In genomic region chr3:125519678-125520562, GRCh38 we compare ENCODE assay signal across 8 cellular contexts. TPM values are rescaled to one million over a fixed set of nuclear protein-coding genes. Genes with fewer than 3 reads are reported as not detected.
A peak's percentile ranks its signal among the peaks of the same experiment; 100 is the strongest.
DNase-seq lines count a peak whose midpoint lies in the region; ATAC-seq and TF ChIP-seq lines count a peak whose summit lies in the region.

SNX4 (minus strand) TSS chr3:125520202; CDS start chr3:125520172, 30 bp downstream.

- H3K27me3 ChIP-seq in GM06990 (replicated peaks; ENCODE audit: control insufficient read depth, insufficient read depth, low read length) (no peaks in the 10 kb centered on the region), SK-N-SH (ENCODE audit: insufficient read depth) (no peaks in the 10 kb centered on the region)

- TF ChIP-seq CTCF in GM06990 (IDR thresholded peaks at IDR 0.05; ENCODE audit: insufficient read depth, low read length, poor library complexity, severe bottlenecking): peak; percentile 14
- TF ChIP-seq CTCF in SK-N-SH (IDR thresholded peaks at IDR 0.05): no peak

- peak within 1 kb of the TSS; percentile 92 for H3K4me2 ChIP-seq in SK-N-SH

- peak within 1 kb of the TSS; percentile 59 to 75 for H3K27ac ChIP-seq in SK-N-SH (ENCODE audit: low read depth in 2 of 2, low read length in 1 of 2)

- peak within 1 kb of the TSS; percentile 90 for H3K4me3 ChIP-seq in GM06990 (replicated peaks; ENCODE audit: low read depth, low read length)
- H3K4me3 ChIP-seq in SK-N-SH (ENCODE audit: low read depth in 2 of 2, low read length in 1 of 2): peak within 1 kb of the TSS; percentile 64 to 70

- H3K9ac ChIP-seq in SK-N-SH: peak within 1 kb of the TSS; percentile 93

- WGBS in SK-N-SH (ENCODE audit: low lambda C conversion rate): 2% methylated on average over 34 of the region's 65 CpGs

- peak; percentile 87 for ATAC-seq in HG02588 (IDR thresholded peaks at IDR 0.05; ENCODE audit: unreplicated experiment)

- H2AFZ ChIP-seq in SK-N-SH (ENCODE audit: low read depth): peak within 1 kb of the TSS; percentile 95

- TF ChIP-seq EP300 in SK-N-SH (IDR thresholded peaks at IDR 0.05; ENCODE audit: borderline replicate concordance in 1 of 2, low read depth in 1 of 2, low read length in 1 of 2): no peak

- no peak for TF ChIP-seq RAD21 in SK-N-SH (IDR thresholded peaks at IDR 0.05; ENCODE audit: low read length)

- H3K79me2 ChIP-seq in SK-N-SH (ENCODE audit: insufficient read depth): peaks cover 54% of the 10 kb centered on the region

- no peaks in the 10 kb centered on the region for H3K9me3 ChIP-seq in SK-N-SH

- CTCF ChIA-PET in SK-N-SH (lab: Yijun Ruan, JAX): interaction anchor here (1.0 to 1.1 kb wide), 2 partner anchors 71 to 81 kb away, joined by 3 read pairs; no protein-coding TSS in a partner anchor

- DNase-seq in GM06990 (ENCODE audit: extremely low read depth, insufficient read length): peak; percentile 94
- DNase-seq in NCI-H1048 (lab: John Stamatoyannopoulos, UW): peak; percentile 51
- peak; percentile 93 for DNase-seq in SK-N-SH
- peak; percentile 87 for DNase-seq in activated naive CD4-positive, alpha-beta T cell treated with anti-CD3 and anti-CD28 coated beads, Interleukin-2, amount 50 U/mL, for 16 hours
- DNase-seq in globus pallidus (ENCODE audit: low spot score): peak; percentile 89
- DNase-seq in nucleus accumbens (lab: John Stamatoyannopoulos, UW): peak; percentile 43 to 92 (median 86)
- peak; percentile 86 for DNase-seq in superior temporal gyrus (ENCODE audit: extremely low spot score)

- H3K36me3 ChIP-seq in GM06990 (ENCODE audit: control insufficient read depth, insufficient read depth, low read length): no peaks in the 10 kb centered on the region
- peaks cover 4 to 24% of the 10 kb centered on the region in 2 experiments for H3K36me3 ChIP-seq in SK-N-SH (replicated peaks in 1 of 2; ENCODE audit: control insufficient read depth in 1 of 2, insufficient read depth in 2 of 2, low read length in 1 of 2)

- no peaks in the 10 kb centered on the region for H4K20me1 ChIP-seq in SK-N-SH (ENCODE audit: insufficient read depth)

- no peaks in the 10 kb centered on the region for H3K9me2 ChIP-seq in SK-N-SH

- POLR2A ChIA-PET in SK-N-SH (lab: Yijun Ruan, JAX): interaction anchor here (0.6 to 1.1 kb wide), 7 partner anchors 9 to 651 kb away, joined by 3 read pairs; no protein-coding TSS in a partner anchor

- peaks cover 8% of the 10 kb centered on the region for H3F3A ChIP-seq in SK-N-SH (replicated peaks; ENCODE audit: insufficient read depth)

- no peaks in the 10 kb centered on the region; a peak in 1 of 4 replicates for H3K4me1 ChIP-seq in SK-N-SH (ENCODE audit: control insufficient read depth in 1 of 2, insufficient read depth in 2 of 2, low read depth in 1 of 2, low read length in 1 of 2)

TF ChIP-seq in SK-N-SH, 30 proteins besides CTCF, POLR2A, EP300 and RAD21 (continues in another document):
- no peak for TF ChIP-seq JUND (IDR thresholded peaks at IDR 0.05)
- TF ChIP-seq TEAD4 (IDR thresholded peaks at IDR 0.05; ENCODE audit: borderline replicate concordance, insufficient read depth): no peak
- no peak for TF ChIP-seq SMC3 (IDR thresholded peaks at IDR 0.05; ENCODE audit: low read depth, low read length)
- no peak for TF ChIP-seq NFIC (IDR thresholded peaks at IDR 0.05; ENCODE audit: borderline replicate concordance)
- TF ChIP-seq FOSL2 (IDR thresholded peaks at IDR 0.05; ENCODE audit: borderline replicate concordance, low read depth): no peak
- TF ChIP-seq SIN3A (IDR thresholded peaks at IDR 0.05; ENCODE audit: borderline replicate concordance, low read depth, low read length): peak; percentile 76; the same call in 1 of the 2 replicates
- no peak for TF ChIP-seq EZH2phosphoT487 (IDR thresholded peaks at IDR 0.05; ENCODE audit: borderline replicate concordance, low read depth)
- TF ChIP-seq CHD2 (IDR thresholded peaks at IDR 0.05; ENCODE audit: low read length, partially characterized antibody): peak; percentile 31
- TF ChIP-seq YY1 (IDR thresholded peaks at IDR 0.05; ENCODE audit: low read depth): peak; percentile 55; the same call in 1 of the 2 replicates
- no peak for TF ChIP-seq FOXJ3 (CRISPR knock-in tag; IDR thresholded peaks at IDR 0.05)
- no peak for TF ChIP-seq RXRA (IDR thresholded peaks at IDR 0.05; ENCODE audit: borderline replicate concordance, low read depth)
- peak; percentile 87 for TF ChIP-seq NRF1 (IDR thresholded peaks at IDR 0.05; ENCODE audit: low read depth, low read length)
- TF ChIP-seq RFX5 (IDR thresholded peaks at IDR 0.05; ENCODE audit: low read length): no peak
- no peak for TF ChIP-seq TCF12 (IDR thresholded peaks at IDR 0.05)
- TF ChIP-seq, protein P1, sequence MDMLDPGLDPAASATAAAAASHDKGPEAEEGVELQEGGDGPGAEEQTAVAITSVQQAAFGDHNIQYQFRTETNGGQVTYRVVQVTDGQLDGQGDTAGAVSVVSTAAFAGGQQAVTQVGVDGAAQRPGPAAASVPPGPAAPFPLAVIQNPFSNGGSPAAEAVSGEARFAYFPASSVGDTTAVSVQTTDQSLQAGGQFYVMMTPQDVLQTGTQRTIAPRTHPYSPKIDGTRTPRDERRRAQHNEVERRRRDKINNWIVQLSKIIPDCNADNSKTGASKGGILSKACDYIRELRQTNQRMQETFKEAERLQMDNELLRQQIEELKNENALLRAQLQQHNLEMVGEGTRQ (IDR thresholded peaks at IDR 0.05; ENCODE audit: borderline replicate concordance, low read depth, low read length): no peak
- TF ChIP-seq, protein P2, sequence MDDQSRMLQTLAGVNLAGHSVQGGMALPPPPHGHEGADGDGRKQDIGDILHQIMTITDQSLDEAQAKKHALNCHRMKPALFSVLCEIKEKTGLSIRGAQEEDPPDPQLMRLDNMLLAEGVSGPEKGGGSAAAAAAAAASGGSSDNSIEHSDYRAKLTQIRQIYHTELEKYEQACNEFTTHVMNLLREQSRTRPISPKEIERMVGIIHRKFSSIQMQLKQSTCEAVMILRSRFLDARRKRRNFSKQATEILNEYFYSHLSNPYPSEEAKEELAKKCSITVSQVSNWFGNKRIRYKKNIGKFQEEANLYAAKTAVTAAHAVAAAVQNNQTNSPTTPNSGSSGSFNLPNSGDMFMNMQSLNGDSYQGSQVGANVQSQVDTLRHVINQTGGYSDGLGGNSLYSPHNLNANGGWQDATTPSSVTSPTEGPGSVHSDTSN (IDR thresholded peaks at IDR 0.05): peak; percentile 13; the same call in 1 of the 2 replicates
- TF ChIP-seq, protein P3, sequence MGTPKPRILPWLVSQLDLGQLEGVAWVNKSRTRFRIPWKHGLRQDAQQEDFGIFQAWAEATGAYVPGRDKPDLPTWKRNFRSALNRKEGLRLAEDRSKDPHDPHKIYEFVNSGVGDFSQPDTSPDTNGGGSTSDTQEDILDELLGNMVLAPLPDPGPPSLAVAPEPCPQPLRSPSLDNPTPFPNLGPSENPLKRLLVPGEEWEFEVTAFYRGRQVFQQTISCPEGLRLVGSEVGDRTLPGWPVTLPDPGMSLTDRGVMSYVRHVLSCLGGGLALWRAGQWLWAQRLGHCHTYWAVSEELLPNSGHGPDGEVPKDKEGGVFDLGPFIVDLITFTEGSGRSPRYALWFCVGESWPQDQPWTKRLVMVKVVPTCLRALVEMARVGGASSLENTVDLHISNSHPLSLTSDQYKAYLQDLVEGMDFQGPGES (IDR thresholded peaks at IDR 0.05; ENCODE audit: low read depth, low read length): no peak
- TF ChIP-seq, protein P4, sequence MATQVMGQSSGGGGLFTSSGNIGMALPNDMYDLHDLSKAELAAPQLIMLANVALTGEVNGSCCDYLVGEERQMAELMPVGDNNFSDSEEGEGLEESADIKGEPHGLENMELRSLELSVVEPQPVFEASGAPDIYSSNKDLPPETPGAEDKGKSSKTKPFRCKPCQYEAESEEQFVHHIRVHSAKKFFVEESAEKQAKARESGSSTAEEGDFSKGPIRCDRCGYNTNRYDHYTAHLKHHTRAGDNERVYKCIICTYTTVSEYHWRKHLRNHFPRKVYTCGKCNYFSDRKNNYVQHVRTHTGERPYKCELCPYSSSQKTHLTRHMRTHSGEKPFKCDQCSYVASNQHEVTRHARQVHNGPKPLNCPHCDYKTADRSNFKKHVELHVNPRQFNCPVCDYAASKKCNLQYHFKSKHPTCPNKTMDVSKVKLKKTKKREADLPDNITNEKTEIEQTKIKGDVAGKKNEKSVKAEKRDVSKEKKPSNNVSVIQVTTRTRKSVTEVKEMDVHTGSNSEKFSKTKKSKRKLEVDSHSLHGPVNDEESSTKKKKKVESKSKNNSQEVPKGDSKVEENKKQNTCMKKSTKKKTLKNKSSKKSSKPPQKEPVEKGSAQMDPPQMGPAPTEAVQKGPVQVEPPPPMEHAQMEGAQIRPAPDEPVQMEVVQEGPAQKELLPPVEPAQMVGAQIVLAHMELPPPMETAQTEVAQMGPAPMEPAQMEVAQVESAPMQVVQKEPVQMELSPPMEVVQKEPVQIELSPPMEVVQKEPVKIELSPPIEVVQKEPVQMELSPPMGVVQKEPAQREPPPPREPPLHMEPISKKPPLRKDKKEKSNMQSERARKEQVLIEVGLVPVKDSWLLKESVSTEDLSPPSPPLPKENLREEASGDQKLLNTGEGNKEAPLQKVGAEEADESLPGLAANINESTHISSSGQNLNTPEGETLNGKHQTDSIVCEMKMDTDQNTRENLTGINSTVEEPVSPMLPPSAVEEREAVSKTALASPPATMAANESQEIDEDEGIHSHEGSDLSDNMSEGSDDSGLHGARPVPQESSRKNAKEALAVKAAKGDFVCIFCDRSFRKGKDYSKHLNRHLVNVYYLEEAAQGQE (IDR thresholded peaks at IDR 0.05; ENCODE audit: low read depth, low read length): no peak
- peak; percentile 87 for TF ChIP-seq MXI1 (IDR thresholded peaks at IDR 0.05; ENCODE audit: low read depth, low read length)
- no peak for TF ChIP-seq RCOR1 (IDR thresholded peaks at IDR 0.05; ENCODE audit: low read length)
- peak; percentile 72 for TF ChIP-seq POLR2AphosphoS5 (IDR thresholded peaks at IDR 0.05; ENCODE audit: low read depth, low read length)

RNA-seq across cellular contexts. Expression of gene SNX4, which starts in this region (rescaled TPM):
- polyA plus RNA-seq in SK-N-SH (2012; rRNA removed): 5.1 and 7.6 TPM in 2 replicates
- 9.7 and 13.2 TPM in 2 replicates for polyA plus RNA-seq in SK-N-SH (2012; cell fraction: cytosol; rRNA removed)
- 3.1 and 7.0 TPM in 2 replicates for polyA plus RNA-seq in SK-N-SH (2012; cell fraction: nucleus; rRNA removed)

Comparison
In these comparisons a context has a peak if more than half of its experiments do, and no peak if none do; other contexts are left out.
1. Peak in every context shown above with its lines: DNase-seq, ATAC-seq, H3K4me3 ChIP-seq and H3K27ac ChIP-seq.